ENCODE assay signal across 11 cellular contexts in genomic region chr7:141976524-141977245, GRCh38. TPM values are rescaled to one million over a fixed set of nuclear protein-coding genes. Genes with fewer than 3 reads are reported as not detected.
DNase-seq lines count a peak whose midpoint lies in the region; ATAC-seq and TF ChIP-seq lines count a peak whose summit lies in the region.
"Had no signal": no experiment of that assay in that cellular context is flagged by ENCODE, and none has a peak within 500 bp of the region (broad histone marks: within the 10 kb centered on the region; RNA-seq: fewer than 3 reads in every experiment).

No MANE protein-coding gene starts in this region.

- peaks cover 0 to 4% (median 0%) of the 10 kb centered on the region in 8 donors for H3K9me3 ChIP-seq in spleen
- no peaks in the 10 kb centered on the region for H3K9me3 ChIP-seq in MG63

- intact Hi-C loops in spleen (cut with DNase I; ENCODE audit: low total_unique reads): loop anchor here (5.0 kb wide), 1 partner anchor 211 kb away; no protein-coding TSS in a partner anchor

- WGBS in spleen, 5 donors: 52 to 60% (median 53%) methylated on average over 11 of the region's 11 CpGs

- no peaks in the 10 kb centered on the region for H3K36me3 ChIP-seq in spleen
- no peaks in the 10 kb centered on the region for H3K36me3 ChIP-seq in MG63

- H3K4me3 ChIP-seq in spleen (peak overlapping the region in 5 of 8 donors; percentile 11 to 65 (median 27)), MG63 (no peak overlapping the region)

- peak overlapping the region; percentile 68 for H3K4me3 Mint-ChIP-seq in activated CD8-positive, alpha-beta memory T cell treated with anti-CD3 and anti-CD28 coated beads, Interleukin-2, amount 10 ng/mL, durations not matched to agents 7 days and 5 days
- H3K4me3 Mint-ChIP-seq in effector memory CD8-positive, alpha-beta T cell: peak overlapping the region; percentile 38 to 39

- ATAC-seq in activated CD8-positive, alpha-beta memory T cell treated with anti-CD3 and anti-CD28 coated beads, Interleukin-2, amount 10 ng/mL, durations not matched to agents 7 days and 5 days: no peak
- no peak for ATAC-seq in effector memory CD8-positive, alpha-beta T cell (replicated peaks)
- no peak for ATAC-seq in HG02884 (IDR thresholded peaks at IDR 0.05; ENCODE audit: unreplicated experiment)

- TF ChIP-seq CTCF in RWPE1 (conservative IDR thresholded peaks at IDR 0.05; ENCODE audit: low read depth) (peak; percentile 68), spleen (IDR thresholded peaks at IDR 0.05 in 8 of 11, conservative IDR thresholded peaks at IDR 0.05 in 3 of 11) (peak in 1 of 11 experiments; percentile 9)

- no peak for DNase-seq in activated CD8-positive, alpha-beta memory T cell treated with anti-CD3 and anti-CD28 coated beads, Interleukin-2, amount 10 ng/mL, durations not matched to agents 7 days and 5 days
- DNase-seq in activated CD8-positive, alpha-beta memory T cell treated with anti-CD3 and anti-CD28 coated beads for 24 hours: no peak
- no peak for DNase-seq in RWPE1 (ENCODE audit: low spot score)
- DNase-seq in effector memory CD8-positive, alpha-beta T cell: no peak
- DNase-seq in spleen: no peak
- no peak for DNase-seq in NCI-H1048 (lab: John Stamatoyannopoulos, UW)
- DNase-seq in MG63: no peak

- no peaks in the 10 kb centered on the region for H3K36me3 Mint-ChIP-seq in activated CD8-positive, alpha-beta memory T cell treated with anti-CD3 and anti-CD28 coated beads, Interleukin-2, amount 10 ng/mL, durations not matched to agents 7 days and 5 days
- no peaks in the 10 kb centered on the region for H3K36me3 Mint-ChIP-seq in effector memory CD8-positive, alpha-beta T cell (ENCODE audit: insufficient read depth)

- no peak overlapping the region for H3K27ac ChIP-seq in RWPE1
- H3K27ac ChIP-seq in spleen: peak overlapping the region in 3 of 8 donors; percentile 69 to 83 (median 81)

- H3K27ac Mint-ChIP-seq in activated CD8-positive, alpha-beta memory T cell treated with anti-CD3 and anti-CD28 coated beads, Interleukin-2, amount 10 ng/mL, durations not matched to agents 7 days and 5 days: no peak overlapping the region
- H3K27ac Mint-ChIP-seq in effector memory CD8-positive, alpha-beta T cell: peak overlapping the region in 1 of 2 donors; percentile 6

- H3K27me3 Mint-ChIP-seq in activated CD8-positive, alpha-beta memory T cell treated with anti-CD3 and anti-CD28 coated beads, Interleukin-2, amount 10 ng/mL, durations not matched to agents 7 days and 5 days: no peaks in the 10 kb centered on the region
- H3K27me3 Mint-ChIP-seq in effector memory CD8-positive, alpha-beta T cell: no peaks in the 10 kb centered on the region

- CTCF ChIA-PET in activated CD8-positive, alpha-beta memory T cell treated with anti-CD3 and anti-CD28 coated beads, Interleukin-2, amount 10 ng/mL, durations not matched to agents 7 days and 5 days (lab: Charles Lee): interaction anchor here (0.6 to 3.3 kb wide), 30 partner anchors 9 to 1030 kb away, joined by 3 to 39 read pairs (median 3); partner anchors contain the start of gene MGAM2
- CTCF ChIA-PET in RWPE1 (lab: Yijun Ruan, JAX): interaction anchor here (0.7 to 3.3 kb wide), 11 partner anchors 10 to 813 kb away, joined by 3 to 26 read pairs (median 4); no protein-coding TSS in a partner anchor

- POLR2A ChIA-PET in RWPE1 (lab: Yijun Ruan, JAX; ENCODE audit: low non-redundant PET): no interaction called here

- no peaks in the 10 kb centered on the region for H3K9me3 Mint-ChIP-seq in activated CD8-positive, alpha-beta memory T cell treated with anti-CD3 and anti-CD28 coated beads, Interleukin-2, amount 10 ng/mL, durations not matched to agents 7 days and 5 days (ENCODE audit: low read depth)
- peaks cover 2 to 7% of the 10 kb centered on the region in 2 donors for H3K9me3 Mint-ChIP-seq in effector memory CD8-positive, alpha-beta T cell

- TF ChIP-seq POLR2A in spleen (IDR thresholded peaks at IDR 0.05): no peak

- H3K4me1 ChIP-seq in spleen: peaks cover 0 to 15% (median 4%) of the 10 kb centered on the region in 6 donors

- peaks cover 16% of the 10 kb centered on the region for H3K4me1 Mint-ChIP-seq in activated CD8-positive, alpha-beta memory T cell treated with anti-CD3 and anti-CD28 coated beads, Interleukin-2, amount 10 ng/mL, durations not matched to agents 7 days and 5 days
- H3K4me1 Mint-ChIP-seq in effector memory CD8-positive, alpha-beta T cell (ENCODE audit: low read depth in 2 of 2): peaks cover 8 to 11% of the 10 kb centered on the region in 2 donors

- no peaks in the 10 kb centered on the region for H3K27me3 ChIP-seq in spleen (replicated peaks in 1 of 7)
- no peaks in the 10 kb centered on the region for H3K27me3 ChIP-seq in MG63

RNA-seq across cellular contexts. Expression of gene TAS2R38, which starts 3.1 kb away (rescaled TPM):
- not detected for total RNA-seq in activated CD8-positive, alpha-beta memory T cell treated with anti-CD3 and anti-CD28 coated beads, Interleukin-2, amount 10 ng/mL, durations not matched to agents 7 days and 5 days
- not detected for total RNA-seq in spleen
- polyA plus RNA-seq in spleen: not detected
- total RNA-seq in MG63 (2014; rRNA removed; shearing (Covaris generic); ENCODE audit: low replicate concordance): not detected in 2 replicates
- total RNA-seq: frontal cortex, urinary bladder had no signal
- polyA plus RNA-seq: AG04450, urinary bladder had no signal

RNA-seq across cellular contexts. Expression of gene MGAM, which starts 19.0 kb away (rescaled TPM):
- total RNA-seq in activated CD8-positive, alpha-beta memory T cell treated with anti-CD3 and anti-CD28 coated beads, Interleukin-2, amount 10 ng/mL, durations not matched to agents 7 days and 5 days: not detected
- total RNA-seq in spleen: 100 to 1,000 TPM in 1 of 7 donors, 10 to 100 TPM in 6; 28.8 to 143 (median 67.5) TPM
- polyA plus RNA-seq in spleen: 1 to 10 TPM in 2 of 3 donors, under 1 TPM in 1; 0.26 to 1.8 (median 1.0) TPM
- total RNA-seq in MG63 (2014; rRNA removed; shearing (Covaris generic); ENCODE audit: low replicate concordance): not detected in 2 replicates
- polyA plus RNA-seq: AG04450 had no signal

RNA-seq across cellular contexts. Expression of gene CLEC5A, which starts 29.9 kb away (rescaled TPM):
- not detected for total RNA-seq in activated CD8-positive, alpha-beta memory T cell treated with anti-CD3 and anti-CD28 coated beads, Interleukin-2, amount 10 ng/mL, durations not matched to agents 7 days and 5 days
- total RNA-seq in spleen: 1 to 10 TPM in 5 of 7 donors, under 1 TPM in 2; 0.41 to 5.8 (median 1.5) TPM
- polyA plus RNA-seq in spleen: under 1 TPM; 0.09 to 0.48 (median 0.27) TPM
- total RNA-seq in MG63 (2014; rRNA removed; shearing (Covaris generic); ENCODE audit: low replicate concordance): not detected in 2 replicates
- total RNA-seq: frontal cortex had no signal
- polyA plus RNA-seq: AG04450 had no signal

Comparison
In these comparisons a context has a peak if more than half of its experiments do, and no peak if none do; other contexts are left out.
1. RNA of gene MGAM, which starts 19.0 kb away (total RNA-seq): 28.8 to 143 TPM in spleen; not detected in activated CD8-positive, alpha-beta memory T cell treated with anti-CD3 and anti-CD28 coated beads, Interleukin-2, amount 10 ng/mL, durations not matched to agents 7 days and 5 days and not detected in MG63; every median in the first group is over 10 times any median in the second.